In genomic region chr6:42569102-42570028, GRCh38 we compare ENCODE assay signal across 8 cellular contexts. TPM values are rescaled to one million over a fixed set of nuclear protein-coding genes. Genes with fewer than 3 reads are reported as not detected.
A peak's percentile ranks its signal among the peaks of the same experiment; 100 is the strongest.
DNase-seq lines count a peak whose midpoint lies in the region; ATAC-seq and TF ChIP-seq lines count a peak whose summit lies in the region.

No MANE protein-coding gene starts in this region.

- peak; percentile 44 for ATAC-seq in activated CD8-positive, alpha-beta memory T cell treated with anti-CD3 and anti-CD28 coated beads, Interleukin-2, amount 10 ng/mL, durations not matched to agents 7 days and 5 days
- peak; percentile 55 for ATAC-seq in esophagus mucosa
- no peak for ATAC-seq in stimulated activated naive B cell treated with anti-CD40 and anti-IgM and Interleukin-4, amounts not matched to agents 10 μg/mL and 1 μg/mL and 100 μg/mL, for 72 hours (replicated peaks)

- H3K4me1 Mint-ChIP-seq in activated CD8-positive, alpha-beta memory T cell treated with anti-CD3 and anti-CD28 coated beads, Interleukin-2, amount 10 ng/mL, durations not matched to agents 7 days and 5 days: peaks cover 55% of the 10 kb centered on the region
- peaks cover 26 to 31% of the 10 kb centered on the region in 2 donors for H3K4me1 Mint-ChIP-seq in stimulated activated naive B cell treated with anti-CD40 and anti-IgM and Interleukin-4, amounts not matched to agents 10 μg/mL and 1 μg/mL and 100 μg/mL, for 72 hours
- peaks cover 14% of the 10 kb centered on the region for H3K4me1 Mint-ChIP-seq in endothelial cell (ENCODE audit: unreplicated experiment)

- in situ Hi-C loops in SK-MEL-5 (cut with HindIII; ENCODE audit: low pct_unique_long_range_greater_than_20kb, low sequenced_read_pairs): no loop called here

- H3K36me3 Mint-ChIP-seq in activated CD8-positive, alpha-beta memory T cell treated with anti-CD3 and anti-CD28 coated beads, Interleukin-2, amount 10 ng/mL, durations not matched to agents 7 days and 5 days: peaks cover 37% of the 10 kb centered on the region
- H3K36me3 Mint-ChIP-seq in stimulated activated naive B cell treated with anti-CD40 and anti-IgM and Interleukin-4, amounts not matched to agents 10 μg/mL and 1 μg/mL and 100 μg/mL, for 72 hours: peaks cover 11 to 35% of the 10 kb centered on the region in 2 donors
- peaks cover 4% of the 10 kb centered on the region for H3K36me3 Mint-ChIP-seq in endothelial cell (ENCODE audit: low read depth, unreplicated experiment)

- H3K27ac Mint-ChIP-seq in activated CD8-positive, alpha-beta memory T cell treated with anti-CD3 and anti-CD28 coated beads, Interleukin-2, amount 10 ng/mL, durations not matched to agents 7 days and 5 days: peak overlapping the region; percentile 82
- peak overlapping the region; percentile 31 for H3K27ac Mint-ChIP-seq in stimulated activated naive B cell treated with anti-CD40 and anti-IgM and Interleukin-4, amounts not matched to agents 10 μg/mL and 1 μg/mL and 100 μg/mL, for 72 hours
- H3K27ac Mint-ChIP-seq in endothelial cell (ENCODE audit: unreplicated experiment): no peak overlapping the region

- H3K4me3 Mint-ChIP-seq in activated CD8-positive, alpha-beta memory T cell treated with anti-CD3 and anti-CD28 coated beads, Interleukin-2, amount 10 ng/mL, durations not matched to agents 7 days and 5 days: no peak overlapping the region
- no peak overlapping the region for H3K4me3 Mint-ChIP-seq in stimulated activated naive B cell treated with anti-CD40 and anti-IgM and Interleukin-4, amounts not matched to agents 10 μg/mL and 1 μg/mL and 100 μg/mL, for 72 hours
- H3K4me3 Mint-ChIP-seq in endothelial cell (ENCODE audit: unreplicated experiment): no peak overlapping the region

- DNase-seq in activated CD8-positive, alpha-beta memory T cell treated with anti-CD3 and anti-CD28 coated beads, Interleukin-2, amount 10 ng/mL, durations not matched to agents 7 days and 5 days: no peak
- no peak for DNase-seq in activated CD8-positive, alpha-beta memory T cell treated with anti-CD3 and anti-CD28 coated beads for 24 hours
- DNase-seq in SK-MEL-5 (ENCODE audit: low read depth, low spot score): peak; percentile 47
- DNase-seq in stimulated activated naive B cell treated with anti-CD40 and anti-IgM and Interleukin-4, amounts not matched to agents 10 μg/mL and 1 μg/mL and 100 μg/mL, for 72 hours: no peak
- DNase-seq in HT-29 (ENCODE audit: low spot score): no peak
- DNase-seq in NCI-H2196 (lab: John Stamatoyannopoulos, UW; ENCODE audit: unreplicated experiment): no peak
- DNase-seq in endothelial cell (ENCODE audit: low spot score): no peak

- TF ChIP-seq CTCF in endothelial cell (IDR thresholded peaks at IDR 0.05; ENCODE audit: unreplicated experiment): no peak

- CTCF ChIA-PET in activated CD8-positive, alpha-beta memory T cell treated with anti-CD3 and anti-CD28 coated beads, Interleukin-2, amount 10 ng/mL, durations not matched to agents 7 days and 5 days (lab: Charles Lee): interaction anchor here (0.9 to 1.4 kb wide), 7 partner anchors 12 to 330 kb away, joined by 3 to 9 read pairs (median 3); no protein-coding TSS in a partner anchor

- H3K9me3 Mint-ChIP-seq in activated CD8-positive, alpha-beta memory T cell treated with anti-CD3 and anti-CD28 coated beads, Interleukin-2, amount 10 ng/mL, durations not matched to agents 7 days and 5 days (ENCODE audit: low read depth): no peaks in the 10 kb centered on the region
- no peaks in the 10 kb centered on the region for H3K9me3 Mint-ChIP-seq in stimulated activated naive B cell treated with anti-CD40 and anti-IgM and Interleukin-4, amounts not matched to agents 10 μg/mL and 1 μg/mL and 100 μg/mL, for 72 hours
- H3K9me3 Mint-ChIP-seq in endothelial cell (ENCODE audit: unreplicated experiment): no peaks in the 10 kb centered on the region

- no peaks in the 10 kb centered on the region for H3K27me3 Mint-ChIP-seq in activated CD8-positive, alpha-beta memory T cell treated with anti-CD3 and anti-CD28 coated beads, Interleukin-2, amount 10 ng/mL, durations not matched to agents 7 days and 5 days
- H3K27me3 Mint-ChIP-seq in stimulated activated naive B cell treated with anti-CD40 and anti-IgM and Interleukin-4, amounts not matched to agents 10 μg/mL and 1 μg/mL and 100 μg/mL, for 72 hours: no peaks in the 10 kb centered on the region
- peaks cover 2% of the 10 kb centered on the region for H3K27me3 Mint-ChIP-seq in endothelial cell (ENCODE audit: unreplicated experiment)

RNA-seq across cellular contexts. Expression of gene UBR2, which starts 5.5 kb away (rescaled TPM):
- total RNA-seq in activated CD8-positive, alpha-beta memory T cell treated with anti-CD3 and anti-CD28 coated beads, Interleukin-2, amount 10 ng/mL, durations not matched to agents 7 days and 5 days: 10 to 100 TPM; 27.5 to 32.3 TPM
- 17.9 and 19.9 TPM in 2 replicates for total RNA-seq in SK-MEL-5 (2014; rRNA removed; shearing (Covaris generic))
- polyA plus RNA-seq in SK-MEL-5 (2015; cell fraction: cytosol; rRNA removed): 8.1 and 10.8 TPM in 2 replicates
- polyA plus RNA-seq in SK-MEL-5 (2015; cell fraction: nucleus; rRNA removed): 18.1 and 20.2 TPM in 2 replicates
- total RNA-seq in esophagus mucosa: 15.0 TPM
- total RNA-seq in HT-29 (2014; rRNA removed; shearing (Covaris generic)): 6.8 and 7.5 TPM in 2 replicates
- total RNA-seq in endothelial cell (ENCODE audit: unreplicated experiment): 21.6 TPM

Comparison
In these comparisons a context has a peak if more than half of its experiments do, and no peak if none do; other contexts are left out.
1. ATAC-seq: peak in activated CD8-positive, alpha-beta memory T cell treated with anti-CD3 and anti-CD28 coated beads, Interleukin-2, amount 10 ng/mL, durations not matched to agents 7 days and 5 days (single experiment) and esophagus mucosa (single experiment); none in stimulated activated naive B cell treated with anti-CD40 and anti-IgM and Interleukin-4, amounts not matched to agents 10 μg/mL and 1 μg/mL and 100 μg/mL, for 72 hours (0 of 2).